Comparison of ENCODE assay signal across 8 cellular contexts in genomic region chr3:183448369-183449128, GRCh38. TPM values are rescaled to one million over a fixed set of nuclear protein-coding genes. Genes with fewer than 3 reads are reported as not detected.
DNase-seq lines count a peak whose midpoint lies in the region; ATAC-seq and TF ChIP-seq lines count a peak whose summit lies in the region.

No MANE protein-coding gene starts in this region.

- H3K4me3 Mint-ChIP-seq in activated naive CD4-positive, alpha-beta T cell treated with anti-CD3 and anti-CD28 coated beads, Interleukin-2, amount 50 U/mL, for 24 hours: peak overlapping the region; percentile 95
- peak overlapping the region; percentile 97 for H3K4me3 Mint-ChIP-seq in mesothelial cell of epicardium

- peaks cover 3% of the 10 kb centered on the region for H3K9me3 Mint-ChIP-seq in activated naive CD4-positive, alpha-beta T cell treated with anti-CD3 and anti-CD28 coated beads, Interleukin-2, amount 50 U/mL, for 24 hours
- H3K9me3 Mint-ChIP-seq in mesothelial cell of epicardium: peaks cover 11% of the 10 kb centered on the region

- H3K9me3 ChIP-seq in mammary epithelial cell (replicated peaks; ENCODE audit: insufficient read depth, low read length) (peaks cover 7% of the 10 kb centered on the region), upper lobe of right lung (no peaks in the 10 kb centered on the region)

- H3K36me3 ChIP-seq in mammary epithelial cell (ENCODE audit: insufficient read depth, low read length) (no peaks in the 10 kb centered on the region), upper lobe of right lung (no peaks in the 10 kb centered on the region)

- CTCF ChIA-PET in mammary epithelial cell (lab: Charles Lee; ENCODE audit: low non-redundant PET): no interaction called here

- TF ChIP-seq CTCF in mammary epithelial cell (conservative IDR thresholded peaks at IDR 0.05 in 1 of 2, IDR thresholded peaks at IDR 0.05 in 1 of 2; ENCODE audit: extremely low read depth in 1 of 2, insufficient read depth in 1 of 2, low read depth in 1 of 2, low read length in 2 of 2) (no peak), mesothelial cell of epicardium (IDR thresholded peaks at IDR 0.05; ENCODE audit: unreplicated experiment) (no peak), upper lobe of right lung (IDR thresholded peaks at IDR 0.05) (no peak)

- ATAC-seq in upper lobe of right lung (no peak), HG02571 (IDR thresholded peaks at IDR 0.05; ENCODE audit: unreplicated experiment) (no peak)

- no peak overlapping the region for H2AFZ ChIP-seq in mammary epithelial cell (ENCODE audit: low read depth, low read length)

- H3K4me2 ChIP-seq in mammary epithelial cell (ENCODE audit: insufficient read depth, low read depth, low read length): peak overlapping the region; percentile 88

- WGBS in mammary epithelial cell (ENCODE audit: low coverage, missing lambda C conversion rate): 65% methylated on average over 3 of the region's 3 CpGs

- H3K4me3 ChIP-seq in mammary epithelial cell (replicated peaks in 1 of 3; ENCODE audit: insufficient read depth in 1 of 3, low read depth in 2 of 3, low read length in 3 of 3): peak overlapping the region in 2 of 3 experiments; percentile 78 to 94
- peak overlapping the region; percentile 78 for H3K4me3 ChIP-seq in upper lobe of right lung

- H3K27ac ChIP-seq in mammary epithelial cell (ENCODE audit: insufficient read depth, low read depth, low read length) (no peak overlapping the region), upper lobe of right lung (no peak overlapping the region)

- in situ Hi-C loops in mammary epithelial cell (cut with MboI; ENCODE audit: low sequenced_read_pairs in 2 of 2): no loop called here

- H3K4me1 ChIP-seq in mammary epithelial cell (ENCODE audit: insufficient read depth, low read length): peaks cover 6% of the 10 kb centered on the region
- peaks cover 5% of the 10 kb centered on the region for H3K4me1 ChIP-seq in upper lobe of right lung

- no peaks in the 10 kb centered on the region for H3K79me2 ChIP-seq in mammary epithelial cell (ENCODE audit: insufficient read depth, low read length)

- peaks cover 4% of the 10 kb centered on the region for H3K36me3 Mint-ChIP-seq in activated naive CD4-positive, alpha-beta T cell treated with anti-CD3 and anti-CD28 coated beads, Interleukin-2, amount 50 U/mL, for 24 hours
- peaks cover 10% of the 10 kb centered on the region for H3K36me3 Mint-ChIP-seq in mesothelial cell of epicardium

- H3K4me1 Mint-ChIP-seq in activated naive CD4-positive, alpha-beta T cell treated with anti-CD3 and anti-CD28 coated beads, Interleukin-2, amount 50 U/mL, for 24 hours: peaks cover 20% of the 10 kb centered on the region
- H3K4me1 Mint-ChIP-seq in mesothelial cell of epicardium: peaks cover 22% of the 10 kb centered on the region

- dilution Hi-C loops in mammary epithelial cell (cut with HindIII; ENCODE audit: low sequenced_read_pairs): no loop called here

- DNase-seq in activated naive CD4-positive, alpha-beta T cell (lab: John Stamatoyannopoulos, UW): no peak
- no peak for DNase-seq in mammary epithelial cell
- no peak for DNase-seq in mesothelial cell of epicardium (ENCODE audit: low spot score in 2 of 2, unreplicated experiment in 2 of 2)
- no peak for DNase-seq in upper lobe of right lung
- DNase-seq in T-helper 9 cell: no peak
- no peak for DNase-seq in NCI-H128 (lab: John Stamatoyannopoulos, UW; ENCODE audit: unreplicated experiment)

- intact Hi-C loops in mammary epithelial cell (cut with micrococcal nuclease): no loop called here
- intact Hi-C loops in upper lobe of right lung (cut with DNase I): no loop called here

- no peaks in the 10 kb centered on the region for H3K27me3 ChIP-seq in mammary epithelial cell (ENCODE audit: insufficient read depth, low read length)
- no peaks in the 10 kb centered on the region for H3K27me3 ChIP-seq in upper lobe of right lung

- H3K27ac Mint-ChIP-seq in activated naive CD4-positive, alpha-beta T cell treated with anti-CD3 and anti-CD28 coated beads, Interleukin-2, amount 50 U/mL, for 24 hours: no peak overlapping the region
- H3K27ac Mint-ChIP-seq in mesothelial cell of epicardium: peak overlapping the region; percentile 57

- no peaks in the 10 kb centered on the region for H4K20me1 ChIP-seq in mammary epithelial cell (ENCODE audit: insufficient read depth, low read length)

- H3K9ac ChIP-seq in mammary epithelial cell (ENCODE audit: insufficient read depth, low read length): no peak overlapping the region

- no TSS peak for BruUV-seq in mammary epithelial cell (replicated peaks; lab: Mats Ljungman, UMichigan)

- no peaks in the 10 kb centered on the region for H3K27me3 Mint-ChIP-seq in activated naive CD4-positive, alpha-beta T cell treated with anti-CD3 and anti-CD28 coated beads, Interleukin-2, amount 50 U/mL, for 24 hours
- no peaks in the 10 kb centered on the region for H3K27me3 Mint-ChIP-seq in mesothelial cell of epicardium (ENCODE audit: low read depth)

RNA-seq across cellular contexts. Expression of gene MCF2L2, which starts 20.1 kb away (rescaled TPM):
- total RNA-seq in mammary epithelial cell: 1 to 10 TPM; 2.0 to 2.7 TPM
- polyA plus RNA-seq in mammary epithelial cell: 0.26 TPM
- polyA minus RNA-seq in mammary epithelial cell: not detected
- total RNA-seq in mesothelial cell of epicardium: 2.0 to 3.4 TPM (median 3.1 TPM) in 3 replicates
- 1.2 TPM for total RNA-seq in upper lobe of right lung
